ENCODE assay signal across 24 cellular contexts in the genomic region with DNA sequence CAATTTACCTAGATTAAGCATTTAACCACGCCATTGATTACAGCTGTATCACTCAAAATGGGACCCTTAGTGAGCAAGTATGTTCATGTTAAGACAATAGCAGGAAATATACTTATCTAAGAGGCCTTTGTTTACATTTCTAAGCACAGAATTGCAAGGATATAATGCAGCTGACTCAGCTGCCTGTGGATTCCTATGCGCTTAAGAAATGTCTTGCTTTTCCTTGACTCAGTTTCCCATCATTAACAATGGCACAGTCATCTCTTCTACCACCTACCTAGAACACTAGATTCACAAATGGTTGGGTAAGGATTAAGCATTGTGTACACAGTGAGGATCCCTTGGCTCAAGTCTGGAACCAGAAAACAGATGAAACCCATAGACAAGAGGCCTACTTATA.
DNase-seq lines count a peak whose midpoint lies in the region; ATAC-seq, FAIRE-seq and TF ChIP-seq lines count a peak whose summit lies in the region.
"Had no signal": no experiment of that assay in that cellular context is flagged by ENCODE, and none has a peak within 500 bp of the region (broad histone marks: within the 10 kb centered on the region; RNA-seq: fewer than 3 reads in every experiment).

No MANE protein-coding gene starts in this region.

- TF ChIP-seq POLR2A in GM12892 (IDR thresholded peaks at IDR 0.05; ENCODE audit: low read depth, low read length): no peak
- no peak for TF ChIP-seq POLR2A in uterus (IDR thresholded peaks at IDR 0.05)

- WGBS in mesendoderm (ENCODE audit: extremely low coverage, insufficient coverage, low lambda C conversion rate): no CpG with 5 or more reads among the region's 2 CpGs

- H3K9me3 ChIP-seq in SJSA1 (replicated peaks) (no peaks in the 10 kb centered on the region), uterus (no peaks in the 10 kb centered on the region)
- H3K9me3 ChIP-seq: thoracic aorta had no signal

- no peak for ATAC-seq in stimulated activated memory B cell treated with anti-CD40 and anti-IgM and Interleukin-4, amounts not matched to agents 10 μg/mL and 1 μg/mL and 100 μg/mL, for 72 hours
- no peak for ATAC-seq in HG02678 (IDR thresholded peaks at IDR 0.05; ENCODE audit: unreplicated experiment)
- ATAC-seq: left lobe of liver had no signal

- no peak for DNase-seq in GM12892 (ENCODE audit: insufficient read length)
- peak; percentile 54 to 84 for DNase-seq in SJSA1 (ENCODE audit: low read depth in 1 of 2, low spot score in 2 of 2)
- DNase-seq in dermis blood vessel endothelial cell: peak; percentile 80
- no peak for DNase-seq in mesendoderm
- DNase-seq in T-helper 9 cell: no peak
- DNase-seq in uterus: no peak
- DNase-seq: activated CD4-positive, alpha-beta T cell treated with anti-CD3 and anti-CD28 coated beads for 48 hours; activated naive CD8-positive, alpha-beta T cell treated with anti-CD3 and anti-CD28 coated beads for 36 hours; CD4-positive, CD25-positive, alpha-beta regulatory T cell; effector CD4-positive, alpha-beta T cell; GDM1; Kasumi-1; NCI-H1105; NCI-H2081 treated with DMSO at 0.1 percent for 48 hours; NCI-H510A; RPMI8226; stimulated activated CD4-positive, alpha-beta T cell treated with anti-CD3 and anti-CD28 coated beads, Interleukin-2, amount 100 ng/mL, for 24 hours; stimulated activated naive CD4-positive, alpha-beta T cell had no signal

- no peaks in the 10 kb centered on the region for H3K27me3 Mint-ChIP-seq in stimulated activated memory B cell treated with anti-CD40 and anti-IgM and Interleukin-4, amounts not matched to agents 10 μg/mL and 1 μg/mL and 100 μg/mL, for 72 hours
- H3K27me3 Mint-ChIP-seq: activated naive CD8-positive, alpha-beta T cell treated with anti-CD3 and anti-CD28 coated beads for 36 hours had no signal

- no peak overlapping the region for H3K56ac ChIP-seq in mesendoderm (ENCODE audit: low read length)

- H3K4me3 Mint-ChIP-seq in stimulated activated memory B cell treated with anti-CD40 and anti-IgM and Interleukin-4, amounts not matched to agents 10 μg/mL and 1 μg/mL and 100 μg/mL, for 72 hours: no peak overlapping the region
- H3K4me3 Mint-ChIP-seq: activated naive CD8-positive, alpha-beta T cell treated with anti-CD3 and anti-CD28 coated beads for 36 hours; CD4-positive, CD25-positive, alpha-beta regulatory T cell; nephron had no signal

- H3K36me3 ChIP-seq in SJSA1: no peaks in the 10 kb centered on the region
- H3K36me3 ChIP-seq in mesendoderm (ENCODE audit: control insufficient read depth, insufficient read depth, low read length): no peaks in the 10 kb centered on the region
- H3K36me3 ChIP-seq in uterus: no peaks in the 10 kb centered on the region
- H3K36me3 ChIP-seq: thoracic aorta had no signal

- H2BK120ac ChIP-seq in mesendoderm (ENCODE audit: low read depth, low read length): no peak overlapping the region

- H3K23ac ChIP-seq in mesendoderm (ENCODE audit: low read length): no peak overlapping the region

- no peak overlapping the region for H4K5ac ChIP-seq in mesendoderm (ENCODE audit: low read length)

- no peak overlapping the region for H3K27ac Mint-ChIP-seq in stimulated activated memory B cell treated with anti-CD40 and anti-IgM and Interleukin-4, amounts not matched to agents 10 μg/mL and 1 μg/mL and 100 μg/mL, for 72 hours
- H3K27ac Mint-ChIP-seq: activated naive CD8-positive, alpha-beta T cell treated with anti-CD3 and anti-CD28 coated beads for 36 hours; nephron had no signal

- H3K9me3 Mint-ChIP-seq in stimulated activated memory B cell treated with anti-CD40 and anti-IgM and Interleukin-4, amounts not matched to agents 10 μg/mL and 1 μg/mL and 100 μg/mL, for 72 hours: no peaks in the 10 kb centered on the region
- H3K9me3 Mint-ChIP-seq: activated naive CD8-positive, alpha-beta T cell treated with anti-CD3 and anti-CD28 coated beads for 36 hours; nephron had no signal

- no peaks in the 10 kb centered on the region for H3K36me3 Mint-ChIP-seq in stimulated activated memory B cell treated with anti-CD40 and anti-IgM and Interleukin-4, amounts not matched to agents 10 μg/mL and 1 μg/mL and 100 μg/mL, for 72 hours
- H3K36me3 Mint-ChIP-seq: activated naive CD8-positive, alpha-beta T cell treated with anti-CD3 and anti-CD28 coated beads for 36 hours; CD4-positive, CD25-positive, alpha-beta regulatory T cell had no signal

- peak; percentile 57 for FAIRE-seq in GM12892 (lab: Jason Lieb, UNC)
- FAIRE-seq: TTC549 had no signal

- peaks cover 3% of the 10 kb centered on the region for H3K79me1 ChIP-seq in mesendoderm (ENCODE audit: low read length)

- H3K79me2 ChIP-seq in mesendoderm (ENCODE audit: control insufficient read depth, insufficient read depth, low read length): peaks cover 47% of the 10 kb centered on the region

- no peak overlapping the region for H3K9ac ChIP-seq in mesendoderm (ENCODE audit: low read length)

- H3K4ac ChIP-seq in mesendoderm (ENCODE audit: low read depth, low read length): no peak overlapping the region

- H3K27ac ChIP-seq in SJSA1: peak overlapping the region; percentile 52
- H3K27ac ChIP-seq in mesendoderm (ENCODE audit: low read depth, low read length): peak overlapping the region; percentile 10
- H3K27ac ChIP-seq in uterus: no peak overlapping the region
- H3K27ac ChIP-seq: thoracic aorta had no signal

- H3K4me3 ChIP-seq in SJSA1 (no peak overlapping the region), mesendoderm (ENCODE audit: low read length) (no peak overlapping the region), uterus (no peak overlapping the region)
- H3K4me3 ChIP-seq: thoracic aorta had no signal

- no peak overlapping the region for H3K4me2 ChIP-seq in mesendoderm (ENCODE audit: low read length)

- TF ChIP-seq CTCF in uterus (IDR thresholded peaks at IDR 0.05): no peak

- no peaks in the 10 kb centered on the region for H3K4me1 Mint-ChIP-seq in stimulated activated memory B cell treated with anti-CD40 and anti-IgM and Interleukin-4, amounts not matched to agents 10 μg/mL and 1 μg/mL and 100 μg/mL, for 72 hours

- peak overlapping the region; percentile 43 for H3K18ac ChIP-seq in mesendoderm (ENCODE audit: low read length)

- H3K27me3 ChIP-seq in SJSA1 (replicated peaks) (no peaks in the 10 kb centered on the region), mesendoderm (ENCODE audit: insufficient read depth, low read length, poor library complexity) (no peaks in the 10 kb centered on the region), uterus (no peaks in the 10 kb centered on the region)

- no peak overlapping the region for H4K8ac ChIP-seq in mesendoderm (ENCODE audit: low read depth, low read length)

- peak overlapping the region; percentile 15 for H2AK5ac ChIP-seq in mesendoderm (ENCODE audit: low read length)

- H2BK5ac ChIP-seq in mesendoderm (ENCODE audit: low read length): peak overlapping the region; percentile 28

- intact Hi-C loops in uterus (cut with DNase I; ENCODE audit: low total_unique reads): no loop called here

- H3K4me1 ChIP-seq in SJSA1 (replicated peaks): peaks cover 77% of the 10 kb centered on the region
- peaks cover 44% of the 10 kb centered on the region for H3K4me1 ChIP-seq in mesendoderm (ENCODE audit: control insufficient read depth, low read depth, low read length)
- peaks cover 0 to 7% of the 10 kb centered on the region in 2 donors for H3K4me1 ChIP-seq in uterus

- H2BK15ac ChIP-seq in mesendoderm (replicated peaks; ENCODE audit: low read depth): peak overlapping the region; percentile 94

Comparison
In these comparisons a context has a peak if more than half of its experiments do, and no peak if none do; other contexts are left out.
1. DNase-seq: peak in SJSA1 (2 of 2) and dermis blood vessel endothelial cell (single experiment); none in GM12892 (single experiment), mesendoderm (single experiment), T-helper 9 cell (single experiment) and uterus (0 of 2).
2. H3K27ac ChIP-seq: peak in SJSA1 (single experiment) and mesendoderm (single experiment); none in uterus (0 of 2).